ENCODE assay signal across 15 cellular contexts in the genomic region with DNA sequence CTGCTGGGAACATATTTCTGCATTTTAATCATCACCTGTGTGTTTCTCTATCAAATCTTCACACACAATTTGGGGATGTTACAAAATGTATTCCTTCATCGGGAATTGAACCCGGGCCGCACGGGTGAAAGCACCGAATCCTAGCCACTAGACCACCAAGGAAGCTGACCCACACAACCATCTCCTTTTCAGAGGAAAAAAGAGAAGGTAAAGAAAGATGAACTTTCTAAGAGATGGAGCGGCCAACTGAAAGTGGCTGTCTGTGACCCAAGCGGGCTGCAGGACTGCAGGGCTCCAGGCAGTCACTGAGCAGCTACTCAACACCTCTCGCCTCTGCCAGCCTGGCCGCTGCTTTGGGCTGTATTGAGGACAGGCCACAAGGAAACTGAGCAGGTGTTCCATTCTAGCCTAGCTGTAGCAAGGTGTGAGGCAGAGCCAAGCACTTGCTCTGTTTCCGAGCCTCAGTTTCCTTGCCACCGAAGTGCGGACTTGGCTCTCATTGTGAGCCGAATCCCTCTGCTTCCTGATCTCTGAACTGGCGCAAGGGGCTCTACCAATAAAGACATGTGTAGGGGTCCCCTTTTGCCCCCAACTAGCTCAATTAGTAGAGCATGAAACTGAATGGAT.
DNase-seq lines count a peak whose midpoint lies in the region; ATAC-seq, FAIRE-seq and TF ChIP-seq lines count a peak whose summit lies in the region.
"Had no signal": no experiment of that assay in that cellular context is flagged by ENCODE, and none has a peak within 500 bp of the region (broad histone marks: within the 10 kb centered on the region; RNA-seq: fewer than 3 reads in every experiment).

No MANE protein-coding gene starts in this region.

- H3K27ac ChIP-seq in K562 (ENCODE audit: extremely low read depth, low read depth, low read length): no peak overlapping the region
- no peak overlapping the region for H3K27ac ChIP-seq in OCI-LY7 (ENCODE audit: low read depth, low read length, poor library complexity, severe bottlenecking)
- H3K27ac ChIP-seq in right lobe of liver: no peak overlapping the region
- H3K27ac ChIP-seq: thoracic aorta had no signal

- H3K9me1 ChIP-seq in K562 (ENCODE audit: control insufficient read depth, insufficient read depth, low read length): no peaks in the 10 kb centered on the region

- DNase-seq in 8988T: peak; percentile 27
- peak; percentile 16 for DNase-seq in HCEC 1CT
- peak in 2 of 4 experiments; percentile 9 to 14 for DNase-seq in K562 (ENCODE audit: extremely low read depth in 1 of 4, low spot score in 3 of 4)
- no peak for DNase-seq in NCI-H2081 (lab: John Stamatoyannopoulos, UW)
- no peak for DNase-seq in OCI-LY7 (ENCODE audit: low spot score)
- no peak for DNase-seq in right lobe of liver
- DNase-seq: COR-L47; NCI-H510A; PC-3; stimulated activated CD8-positive, alpha-beta memory T cell treated with anti-CD3 and anti-CD28 coated beads, Interleukin-4, amount 100 ng/mL, for 48 hours had no signal

- CTCF ChIA-PET in K562 (lab: Yijun Ruan, JAX; ENCODE audit: low intra/inter-chr PET ratio): interaction anchor here (0.7 kb wide), 1 partner anchor 39 kb away, joined by 3 read pairs; no protein-coding TSS in a partner anchor
- CTCF ChIA-PET in OCI-LY7 (lab: Charles Lee; ENCODE audit: unreplicated experiment): no interaction called here

- TF ChIP-seq POLR2A in K562 (conservative IDR thresholded peaks at IDR 0.05) (no peak), right lobe of liver (IDR thresholded peaks at IDR 0.05) (no peak)

- BruUV-seq in K562 (replicated peaks; lab: Mats Ljungman, UMichigan) (no TSS peak), OCI-LY7 (replicated peaks; lab: Mats Ljungman, UMichigan) (no TSS peak)

- 17% methylated on average over 14 of the region's 14 CpGs for WGBS in K562 (ENCODE audit: insufficient coverage, low coverage, missing lambda C conversion rate)
- 23% methylated on average over 13 of the region's 14 CpGs for WGBS in right lobe of liver (ENCODE audit: insufficient coverage, low coverage, low lambda C conversion rate, missing lambda C conversion rate)

- ATAC-seq in K562 (no peak), right lobe of liver (no peak)
- ATAC-seq in activated CD4-positive, CD25-positive, alpha-beta regulatory T cell treated with anti-CD3 and anti-CD28 coated beads, Interleukin-2, amount 50 U/mL, for 24 hours: no peak
- ATAC-seq: natural killer cell treated with Interleukin-12 subunit alpha and Interleukin-12 subunit beta and Interleukin-15 and Interleukin-18, amount 100 ng/mL, for 72 hours; PC-3 had no signal

- TF ChIP-seq CTCF in K562 (IDR thresholded peaks at IDR 0.05 in 2 of 3, conservative IDR thresholded peaks at IDR 0.05 in 1 of 3; ENCODE audit: insufficient read depth in 2 of 3, low read depth in 1 of 3, low read length in 3 of 3): no peak
- TF ChIP-seq CTCF in OCI-LY7 (conservative IDR thresholded peaks at IDR 0.05; ENCODE audit: low read length): no peak
- no peak for TF ChIP-seq CTCF in right lobe of liver (IDR thresholded peaks at IDR 0.05)

- POLR2A ChIA-PET in K562 (lab: Yijun Ruan, JAX): no interaction called here
- POLR2A ChIA-PET in OCI-LY7 (lab: Charles Lee): interaction anchor here (1.0 kb wide), 1 partner anchor 25 kb away, joined by 3 read pairs; no protein-coding TSS in a partner anchor

- in situ Hi-C loops in K562 (cut with MboI): no loop called here

- H3K36me3 ChIP-seq in K562 (ENCODE audit: control insufficient read depth, insufficient read depth, low read length) (no peaks in the 10 kb centered on the region), iPS-15b (ENCODE audit: control insufficient read depth, insufficient read depth, low read length) (no peaks in the 10 kb centered on the region), OCI-LY7 (ENCODE audit: insufficient read depth, low read length) (no peaks in the 10 kb centered on the region), right lobe of liver (no peaks in the 10 kb centered on the region)
- H3K36me3 ChIP-seq: HAP-1, thoracic aorta had no signal

- H3K9ac ChIP-seq in K562 (ENCODE audit: insufficient read depth in 1 of 2, low read depth in 2 of 2, low read length in 2 of 2) (no peak overlapping the region), iPS-15b (ENCODE audit: low read depth, low read length) (no peak overlapping the region)

- TF ChIP-seq EP300 in K562 (IDR thresholded peaks at IDR 0.05; ENCODE audit: low read length): no peak

- peaks cover 0 to 4% of the 10 kb centered on the region in 2 experiments; a peak in 3 of 5 replicates for H3K4me1 ChIP-seq in K562 (replicated peaks in 1 of 2; ENCODE audit: control insufficient read depth in 2 of 2, insufficient read depth in 2 of 2, low read length in 2 of 2)
- H3K4me1 ChIP-seq in iPS-15b (ENCODE audit: control insufficient read depth, insufficient read depth, low read length): peaks cover 3% of the 10 kb centered on the region
- H3K4me1 ChIP-seq in OCI-LY7 (ENCODE audit: insufficient read depth, low read length, poor library complexity, severe bottlenecking): peaks cover 3% of the 10 kb centered on the region
- H3K4me1 ChIP-seq in right lobe of liver: no peaks in the 10 kb centered on the region
- H3K4me1 ChIP-seq: HAP-1 had no signal

- H3K9me3 ChIP-seq in K562 (replicated peaks; ENCODE audit: control insufficient read depth, insufficient read depth, low read depth, low read length) (0 out of 2 replicates have a peak, but pooled peaks cover 6% of the 10 kb centered on the region), iPS-15b (ENCODE audit: control insufficient read depth, insufficient read depth, low read length) (no peaks in the 10 kb centered on the region), OCI-LY7 (ENCODE audit: low read length) (no peaks in the 10 kb centered on the region), right lobe of liver (no peaks in the 10 kb centered on the region)
- H3K9me3 ChIP-seq: HAP-1 had no signal

- no peaks in the 10 kb centered on the region for H4K20me1 ChIP-seq in K562 (replicated peaks; ENCODE audit: control insufficient read depth, insufficient read depth, low read length)
- no peaks in the 10 kb centered on the region for H4K20me1 ChIP-seq in OCI-LY7 (ENCODE audit: insufficient read depth, low read length)

- no peak overlapping the region for H3K4me2 ChIP-seq in K562 (ENCODE audit: insufficient read depth, low read length)
- H3K4me2 ChIP-seq in OCI-LY7 (ENCODE audit: low read length): no peak overlapping the region

- FAIRE-seq in K562 (lab: Jason Lieb, UNC): no peak

- intact Hi-C loops in K562 (cut with micrococcal nuclease): no loop called here
- intact Hi-C loops in OCI-LY7 (cut with micrococcal nuclease; ENCODE audit: unreplicated experiment): no loop called here
- intact Hi-C loops in right lobe of liver (cut with DNase I): no loop called here

- peaks cover 7 to 22% of the 10 kb centered on the region in 2 experiments for H3K27me3 ChIP-seq in K562 (ENCODE audit: control insufficient read depth in 2 of 2, insufficient read depth in 2 of 2, low read length in 2 of 2)
- peaks cover 68% of the 10 kb centered on the region for H3K27me3 ChIP-seq in iPS-15b (ENCODE audit: control insufficient read depth, insufficient read depth, low read length)
- H3K27me3 ChIP-seq in right lobe of liver: peaks cover 13 to 37% of the 10 kb centered on the region in 2 donors

- H3K79me2 ChIP-seq in K562 (ENCODE audit: control insufficient read depth, insufficient read depth, low read length): no peaks in the 10 kb centered on the region
- H3K79me2 ChIP-seq in OCI-LY7 (ENCODE audit: insufficient read depth, low read depth, low read length): no peaks in the 10 kb centered on the region

- no peaks in the 10 kb centered on the region for H3K9me2 ChIP-seq in OCI-LY7 (ENCODE audit: insufficient read depth, low read length)

- H3K4me3 ChIP-seq in K562 (no peak overlapping the region), iPS-15b (ENCODE audit: low read depth, low read length) (peak overlapping the region; percentile 78), OCI-LY7 (ENCODE audit: low read depth, low read length, poor library complexity, severe bottlenecking) (no peak overlapping the region), right lobe of liver (no peak overlapping the region)
- H3K4me3 ChIP-seq: HAP-1, thoracic aorta had no signal

- H2AFZ ChIP-seq in K562 (ENCODE audit: low read depth, low read length) (no peak overlapping the region), OCI-LY7 (ENCODE audit: low read length) (no peak overlapping the region)

- TF ChIP-seq RAD21 in K562 (CRISPR knock-in tag; conservative IDR thresholded peaks at IDR 0.05 in 1 of 2, IDR thresholded peaks at IDR 0.05 in 1 of 2): no peak

TF ChIP-seq in K562, 482 proteins besides CTCF, POLR2A, EP300 and RAD21 (continues in another document):
- TF ChIP-seq MAFK (IDR thresholded peaks at IDR 0.05; ENCODE audit: low read length) (no peak), FOXJ3 (CRISPR knock-in tag; IDR thresholded peaks at IDR 0.05) (no peak), NR2C2 (CRISPR knock-in tag; IDR thresholded peaks at IDR 0.05) (no peak), NR2C2 (tag; IDR thresholded peaks at IDR 0.05) (no peak), FOSL1 (tag; conservative IDR thresholded peaks at IDR 0.05) (no peak), DDX20 (tag; IDR thresholded peaks at IDR 0.05; ENCODE audit: low read depth) (no peak), ZNF398 (CRISPR knock-in tag; IDR thresholded peaks at IDR 0.05) (no peak)

Comparison
In these comparisons a context has a peak if more than half of its experiments do, and no peak if none do; other contexts are left out.
1. DNase-seq: peak in 8988T (single experiment) and HCEC 1CT (single experiment); none in NCI-H2081 (0 of 2), OCI-LY7 (single experiment) and right lobe of liver (0 of 3).